In the genomic region with DNA sequence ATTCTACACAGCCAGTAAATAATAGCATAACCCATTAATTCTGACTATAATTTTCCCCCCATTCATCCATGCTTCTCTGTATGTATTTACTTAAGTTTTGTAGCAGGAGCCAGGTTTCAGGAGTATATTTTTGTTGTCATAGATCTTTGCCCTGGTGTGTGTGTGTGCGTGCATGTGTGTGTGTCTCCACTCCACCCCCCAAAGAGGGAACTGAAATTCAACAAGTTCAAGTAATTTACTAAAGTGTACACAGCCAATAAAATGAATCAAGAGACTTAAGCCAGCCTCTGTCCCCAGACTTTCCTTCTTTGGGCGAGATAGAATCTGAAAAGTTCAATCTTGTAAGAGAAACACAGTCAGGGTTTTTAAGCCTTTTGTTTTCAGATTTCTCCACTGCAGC, we compare ENCODE assay signal across 22 cellular contexts.
"Had no signal": no experiment of that assay in that cellular context is flagged by ENCODE, and none has a peak within 500 bp of the region (broad histone marks: within the 10 kb centered on the region; RNA-seq: fewer than 3 reads in every experiment).

No MANE protein-coding gene starts in this region.

- DNase-seq: activated CD4-positive, alpha-beta T cell treated with anti-CD3 and anti-CD28 coated beads, Interleukin-2, amount 10 ng/mL, durations not matched to agents 24 days and 14 days; activated CD4-positive, CD25-positive, alpha-beta regulatory T cell; activated CD8-positive, alpha-beta T cell treated with anti-CD3 and anti-CD28 coated beads for 36 hours; activated naive CD4-positive, alpha-beta T cell; activated naive CD8-positive, alpha-beta T cell treated with anti-CD3 and anti-CD28 coated beads, Interleukin-2, amount 10 ng/mL, durations not matched to agents 7 days and 5 days; activated T-cell treated with anti-CD3 and anti-CD28 coated beads, Interleukin-2, amount 50 U/mL, for 1 hour; amygdala; effector memory CD4-positive, alpha-beta T cell; left cardiac atrium; lower lobe of right lung; right cardiac atrium; stimulated activated CD4-positive, alpha-beta T cell treated with anti-CD3 and anti-CD28 coated beads, Interleukin-15, amount 100 ng/mL, for 24 hours; stimulated activated CD4-positive, alpha-beta T cell treated with anti-CD3 and anti-CD28 coated beads, Interleukin-4, amount 100 ng/mL, for 1 hour; stimulated activated naive CD8-positive, alpha-beta T cell treated with anti-CD3 and anti-CD28 coated beads, Interleukin-15, amount 100 ng/mL, for 72 hours; transverse colon had no signal

- H3K4me3 Mint-ChIP-seq: activated CD4-positive, alpha-beta T cell treated with anti-CD3 and anti-CD28 coated beads, Interleukin-2, amount 10 ng/mL, durations not matched to agents 24 days and 14 days; activated CD8-positive, alpha-beta T cell treated with anti-CD3 and anti-CD28 coated beads for 36 hours; activated naive CD8-positive, alpha-beta T cell treated with anti-CD3 and anti-CD28 coated beads, Interleukin-2, amount 10 ng/mL, durations not matched to agents 7 days and 5 days; activated T-helper 17 cell treated with anti-CD3 and anti-CD28 coated beads, Interleukin-2, amount 50 U/mL, for 72 hours; dendritic cell treated with granulocyte-macrophage colony-stimulating factor and Interleukin-4, amounts not matched to agents 40 ng/mL and 50 ng/mL, for 4 days; stimulated activated naive CD8-positive, alpha-beta T cell treated with anti-CD3 and anti-CD28 coated beads, Interleukin-15, amount 100 ng/mL, for 72 hours; T-helper 2 cell treated with Interferon-gamma antibody and Interleukin-4, amounts not matched to agents 5 μg/mL and 100 μg/mL, for 36 hours had no signal

- H3K27me3 Mint-ChIP-seq: activated CD4-positive, alpha-beta T cell treated with anti-CD3 and anti-CD28 coated beads, Interleukin-2, amount 10 ng/mL, durations not matched to agents 24 days and 14 days; activated CD8-positive, alpha-beta T cell treated with anti-CD3 and anti-CD28 coated beads for 36 hours; activated naive CD8-positive, alpha-beta T cell treated with anti-CD3 and anti-CD28 coated beads, Interleukin-2, amount 10 ng/mL, durations not matched to agents 7 days and 5 days; activated T-helper 17 cell treated with anti-CD3 and anti-CD28 coated beads, Interleukin-2, amount 50 U/mL, for 72 hours; dendritic cell treated with granulocyte-macrophage colony-stimulating factor and Interleukin-4, amounts not matched to agents 40 ng/mL and 50 ng/mL, for 4 days; stimulated activated naive CD8-positive, alpha-beta T cell treated with anti-CD3 and anti-CD28 coated beads, Interleukin-15, amount 100 ng/mL, for 72 hours had no signal

- H3K4me3 ChIP-seq: cardiac muscle cell, lower lobe of right lung, prostate gland, skin epidermis, suprapubic skin, transverse colon had no signal

- H3K27ac Mint-ChIP-seq: activated CD4-positive, alpha-beta T cell treated with anti-CD3 and anti-CD28 coated beads, Interleukin-2, amount 10 ng/mL, durations not matched to agents 24 days and 14 days; activated CD8-positive, alpha-beta T cell treated with anti-CD3 and anti-CD28 coated beads for 36 hours; activated naive CD8-positive, alpha-beta T cell treated with anti-CD3 and anti-CD28 coated beads, Interleukin-2, amount 10 ng/mL, durations not matched to agents 7 days and 5 days; activated T-helper 17 cell treated with anti-CD3 and anti-CD28 coated beads, Interleukin-2, amount 50 U/mL, for 72 hours; dendritic cell treated with granulocyte-macrophage colony-stimulating factor and Interleukin-4, amounts not matched to agents 40 ng/mL and 50 ng/mL, for 4 days; stimulated activated naive CD8-positive, alpha-beta T cell treated with anti-CD3 and anti-CD28 coated beads, Interleukin-15, amount 100 ng/mL, for 72 hours; T-helper 2 cell treated with Interferon-gamma antibody and Interleukin-4, amounts not matched to agents 5 μg/mL and 100 μg/mL, for 36 hours had no signal

- ATAC-seq: activated CD8-positive, alpha-beta T cell treated with anti-CD3 and anti-CD28 coated beads for 36 hours; activated T-helper 17 cell treated with anti-CD3 and anti-CD28 coated beads, Interleukin-2, amount 50 U/mL, for 72 hours; left cardiac atrium; lower lobe of right lung; right cardiac atrium; stimulated activated naive CD8-positive, alpha-beta T cell treated with anti-CD3 and anti-CD28 coated beads, Interleukin-15, amount 100 ng/mL, for 72 hours had no signal

- H3K27ac ChIP-seq: cardiac muscle cell, lower lobe of right lung, prostate gland, skin epidermis, suprapubic skin, transverse colon had no signal

- H3K36me3 Mint-ChIP-seq: activated naive CD8-positive, alpha-beta T cell treated with anti-CD3 and anti-CD28 coated beads, Interleukin-2, amount 10 ng/mL, durations not matched to agents 7 days and 5 days had no signal

- H3K4me1 Mint-ChIP-seq: activated CD4-positive, alpha-beta T cell treated with anti-CD3 and anti-CD28 coated beads, Interleukin-2, amount 10 ng/mL, durations not matched to agents 24 days and 14 days; activated naive CD8-positive, alpha-beta T cell treated with anti-CD3 and anti-CD28 coated beads, Interleukin-2, amount 10 ng/mL, durations not matched to agents 7 days and 5 days; activated T-helper 17 cell treated with anti-CD3 and anti-CD28 coated beads, Interleukin-2, amount 50 U/mL, for 72 hours; stimulated activated naive CD8-positive, alpha-beta T cell treated with anti-CD3 and anti-CD28 coated beads, Interleukin-15, amount 100 ng/mL, for 72 hours had no signal
